Comparison of ENCODE assay signal across 23 cellular contexts in the genomic region with DNA sequence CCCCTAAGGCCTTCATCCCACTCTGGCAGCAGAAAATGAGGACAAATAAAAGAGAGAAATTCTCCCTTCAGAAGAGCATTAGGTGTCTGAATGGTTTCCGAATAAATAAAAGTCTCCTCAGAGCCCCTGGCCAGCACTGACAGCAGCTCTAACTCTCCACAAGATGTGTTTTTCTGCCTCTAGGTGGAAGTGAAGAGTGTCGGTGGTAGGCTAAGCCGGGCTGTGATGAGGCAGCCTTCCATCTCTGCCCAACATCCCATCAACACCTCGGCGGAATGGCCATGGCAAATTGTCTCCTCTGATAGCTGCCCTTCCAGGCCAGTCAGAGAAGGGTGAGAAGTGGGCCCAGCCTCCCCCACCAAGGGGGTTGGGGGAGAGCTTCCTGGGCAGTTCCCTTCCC. TPM values are rescaled to one million over a fixed set of nuclear protein-coding genes. Genes with fewer than 3 reads are reported as not detected.
"Had no signal": no experiment of that assay in that cellular context is flagged by ENCODE, and none has a peak within 500 bp of the region (broad histone marks: within the 10 kb centered on the region; RNA-seq: fewer than 3 reads in every experiment).

No MANE protein-coding gene starts in this region.

- H3K4me3 ChIP-seq: adrenal gland, SK-N-MC had no signal

- H3K4me3 Mint-ChIP-seq: activated CD8-positive, alpha-beta T cell treated with anti-CD3 and anti-CD28 coated beads for 36 hours; activated naive CD8-positive, alpha-beta T cell treated with anti-CD3 and anti-CD28 coated beads, Interleukin-2, amount 10 ng/mL, durations not matched to agents 7 days and 5 days; activated T-cell treated with anti-CD3 and anti-CD28 coated beads, Interleukin-2, amount 50 U/mL, for 72 hours had no signal

- H3K4me1 ChIP-seq: adrenal gland had no signal

- H3K27ac ChIP-seq: adrenal gland, SK-N-MC, VCaP had no signal

- H3K36me3 Mint-ChIP-seq: activated naive CD8-positive, alpha-beta T cell treated with anti-CD3 and anti-CD28 coated beads, Interleukin-2, amount 10 ng/mL, durations not matched to agents 7 days and 5 days had no signal

- H3K9me3 ChIP-seq: adrenal gland had no signal

- DNase-seq: activated CD4-positive, alpha-beta T cell treated with anti-CD3 and anti-CD28 coated beads for 4 hours; activated CD8-positive, alpha-beta memory T cell treated with anti-CD3 and anti-CD28 coated beads, Interleukin-2, amount 50 U/mL, for 4 hours; activated CD8-positive, alpha-beta T cell treated with anti-CD3 and anti-CD28 coated beads for 36 hours; activated naive CD4-positive, alpha-beta T cell treated with anti-CD3 and anti-CD28 coated beads, Interleukin-2, amount 50 U/mL, for 16 hours; activated naive CD8-positive, alpha-beta T cell treated with anti-CD3 and anti-CD28 coated beads, Interleukin-2, amount 10 ng/mL, durations not matched to agents 7 days and 5 days; activated T-cell treated with anti-CD3 and anti-CD28 coated beads, Interleukin-2, amount 50 U/mL, for 72 hours; adrenal gland; anterior cingulate cortex; cerebellar nuclear complex; KBM-7; NCI-H1092; NCI-H1417; NCI-H2029; NCI-H345; NCI-H510A; NCI-H526 treated with DMSO at 0.1 percent for 48 hours; NCI-H82; PC-3; T-helper 1 cell had no signal

- H3K36me3 ChIP-seq: adrenal gland had no signal

- H3K27me3 ChIP-seq: adrenal gland had no signal

- H3K9me3 Mint-ChIP-seq: activated CD8-positive, alpha-beta T cell treated with anti-CD3 and anti-CD28 coated beads for 36 hours; activated naive CD8-positive, alpha-beta T cell treated with anti-CD3 and anti-CD28 coated beads, Interleukin-2, amount 10 ng/mL, durations not matched to agents 7 days and 5 days; activated T-cell treated with anti-CD3 and anti-CD28 coated beads, Interleukin-2, amount 50 U/mL, for 72 hours had no signal

- ATAC-seq: activated CD4-positive, CD25-positive, alpha-beta regulatory T cell treated with anti-CD3 and anti-CD28 coated beads, Interleukin-2, amount 50 U/mL, for 24 hours; activated CD8-positive, alpha-beta T cell treated with anti-CD3 and anti-CD28 coated beads for 36 hours; activated T-cell treated with anti-CD3 and anti-CD28 coated beads, Interleukin-2, amount 50 U/mL, for 72 hours; PC-3 had no signal

- H3K27ac Mint-ChIP-seq: activated CD8-positive, alpha-beta T cell treated with anti-CD3 and anti-CD28 coated beads for 36 hours; activated naive CD8-positive, alpha-beta T cell treated with anti-CD3 and anti-CD28 coated beads, Interleukin-2, amount 10 ng/mL, durations not matched to agents 7 days and 5 days; activated T-cell treated with anti-CD3 and anti-CD28 coated beads, Interleukin-2, amount 50 U/mL, for 72 hours had no signal

- H3K27me3 Mint-ChIP-seq: activated CD8-positive, alpha-beta T cell treated with anti-CD3 and anti-CD28 coated beads for 36 hours had no signal

RNA-seq across cellular contexts. Expression of gene CACNA2D2, which starts 6.3 kb away (rescaled TPM):
- total RNA-seq: MCF 10A had no signal
